In the genomic region with DNA sequence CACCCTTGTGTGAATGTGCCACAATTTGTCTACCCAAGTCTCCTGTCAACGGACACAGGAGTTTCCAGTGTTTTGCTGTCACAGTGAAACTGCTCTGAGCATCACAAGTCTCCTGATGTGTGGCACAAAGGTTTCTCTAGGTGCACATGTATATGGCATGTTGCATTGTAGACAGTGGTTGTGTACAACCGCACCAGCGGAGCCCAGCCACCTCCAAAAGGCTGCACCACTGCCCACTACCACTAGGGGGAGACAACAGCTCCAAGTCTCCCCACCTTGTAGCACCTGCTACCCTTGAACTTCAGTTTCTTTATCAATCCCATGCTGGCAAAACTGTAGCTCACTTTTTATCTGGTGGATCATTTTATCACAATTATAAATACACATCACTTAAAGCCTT, we compare ENCODE assay signal across 1 cellular context.
A peak's percentile ranks its signal among the peaks of the same experiment; 100 is the strongest.
TF ChIP-seq lines count a peak whose summit lies in the region.

No MANE protein-coding gene starts in this region.

TF ChIP-seq in HepG2, 621 proteins besides CTCF, POLR2A, EP300 and RAD21 (continued from another document):
- TF ChIP-seq, protein P1, sequence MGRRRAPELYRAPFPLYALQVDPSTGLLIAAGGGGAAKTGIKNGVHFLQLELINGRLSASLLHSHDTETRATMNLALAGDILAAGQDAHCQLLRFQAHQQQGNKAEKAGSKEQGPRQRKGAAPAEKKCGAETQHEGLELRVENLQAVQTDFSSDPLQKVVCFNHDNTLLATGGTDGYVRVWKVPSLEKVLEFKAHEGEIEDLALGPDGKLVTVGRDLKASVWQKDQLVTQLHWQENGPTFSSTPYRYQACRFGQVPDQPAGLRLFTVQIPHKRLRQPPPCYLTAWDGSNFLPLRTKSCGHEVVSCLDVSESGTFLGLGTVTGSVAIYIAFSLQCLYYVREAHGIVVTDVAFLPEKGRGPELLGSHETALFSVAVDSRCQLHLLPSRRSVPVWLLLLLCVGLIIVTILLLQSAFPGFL (CRISPR knock-in tag; IDR thresholded peaks at IDR 0.05) = no peak
- TF ChIP-seq, protein P2, sequence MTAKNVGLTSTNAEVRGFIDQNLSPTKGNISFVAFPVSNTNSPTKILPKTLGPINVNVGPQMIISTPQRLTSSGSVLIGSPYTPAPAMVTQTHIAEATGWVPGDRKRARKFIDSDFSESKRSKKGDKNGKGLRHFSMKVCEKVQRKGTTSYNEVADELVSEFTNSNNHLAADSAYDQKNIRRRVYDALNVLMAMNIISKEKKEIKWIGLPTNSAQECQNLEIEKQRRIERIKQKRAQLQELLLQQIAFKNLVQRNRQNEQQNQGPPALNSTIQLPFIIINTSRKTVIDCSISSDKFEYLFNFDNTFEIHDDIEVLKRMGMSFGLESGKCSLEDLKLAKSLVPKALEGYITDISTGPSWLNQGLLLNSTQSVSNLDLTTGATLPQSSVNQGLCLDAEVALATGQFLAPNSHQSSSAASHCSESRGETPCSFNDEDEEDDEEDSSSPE (CRISPR knock-in tag; IDR thresholded peaks at IDR 0.05) = no peak
- TF ChIP-seq, protein P3, sequence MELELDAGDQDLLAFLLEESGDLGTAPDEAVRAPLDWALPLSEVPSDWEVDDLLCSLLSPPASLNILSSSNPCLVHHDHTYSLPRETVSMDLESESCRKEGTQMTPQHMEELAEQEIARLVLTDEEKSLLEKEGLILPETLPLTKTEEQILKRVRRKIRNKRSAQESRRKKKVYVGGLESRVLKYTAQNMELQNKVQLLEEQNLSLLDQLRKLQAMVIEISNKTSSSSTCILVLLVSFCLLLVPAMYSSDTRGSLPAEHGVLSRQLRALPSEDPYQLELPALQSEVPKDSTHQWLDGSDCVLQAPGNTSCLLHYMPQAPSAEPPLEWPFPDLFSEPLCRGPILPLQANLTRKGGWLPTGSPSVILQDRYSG (CRISPR knock-in tag; IDR thresholded peaks at IDR 0.05) = no peak
- TF ChIP-seq, protein P4, sequence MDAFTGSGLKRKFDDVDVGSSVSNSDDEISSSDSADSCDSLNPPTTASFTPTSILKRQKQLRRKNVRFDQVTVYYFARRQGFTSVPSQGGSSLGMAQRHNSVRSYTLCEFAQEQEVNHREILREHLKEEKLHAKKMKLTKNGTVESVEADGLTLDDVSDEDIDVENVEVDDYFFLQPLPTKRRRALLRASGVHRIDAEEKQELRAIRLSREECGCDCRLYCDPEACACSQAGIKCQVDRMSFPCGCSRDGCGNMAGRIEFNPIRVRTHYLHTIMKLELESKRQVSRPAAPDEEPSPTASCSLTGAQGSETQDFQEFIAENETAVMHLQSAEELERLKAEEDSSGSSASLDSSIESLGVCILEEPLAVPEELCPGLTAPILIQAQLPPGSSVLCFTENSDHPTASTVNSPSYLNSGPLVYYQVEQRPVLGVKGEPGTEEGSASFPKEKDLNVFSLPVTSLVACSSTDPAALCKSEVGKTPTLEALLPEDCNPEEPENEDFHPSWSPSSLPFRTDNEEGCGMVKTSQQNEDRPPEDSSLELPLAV (CRISPR knock-in tag; conservative IDR thresholded peaks at IDR 0.05; ENCODE audit: low read depth) = no peak
- no peak for TF ChIP-seq ZNF136 (CRISPR knock-in tag; IDR thresholded peaks at IDR 0.05; ENCODE audit: low read depth)
- TF ChIP-seq ZNF747 (CRISPR knock-in tag; IDR thresholded peaks at IDR 0.05; ENCODE audit: borderline replicate concordance) = no peak
- peak; percentile 53 for TF ChIP-seq STAG1 (CRISPR knock-in tag; IDR thresholded peaks at IDR 0.05)
- 0 out of 2 replicates have a peak, but pooled peaks have one; percentile 22 for TF ChIP-seq ZNF552 (CRISPR knock-in tag; IDR thresholded peaks at IDR 0.05; ENCODE audit: borderline replicate concordance)
- no peak for TF ChIP-seq BORCS8-MEF2B (CRISPR knock-in tag; IDR thresholded peaks at IDR 0.05)
- no peak for TF ChIP-seq ZBTB7A (CRISPR knock-in tag; IDR thresholded peaks at IDR 0.05)
